In the genomic region with DNA sequence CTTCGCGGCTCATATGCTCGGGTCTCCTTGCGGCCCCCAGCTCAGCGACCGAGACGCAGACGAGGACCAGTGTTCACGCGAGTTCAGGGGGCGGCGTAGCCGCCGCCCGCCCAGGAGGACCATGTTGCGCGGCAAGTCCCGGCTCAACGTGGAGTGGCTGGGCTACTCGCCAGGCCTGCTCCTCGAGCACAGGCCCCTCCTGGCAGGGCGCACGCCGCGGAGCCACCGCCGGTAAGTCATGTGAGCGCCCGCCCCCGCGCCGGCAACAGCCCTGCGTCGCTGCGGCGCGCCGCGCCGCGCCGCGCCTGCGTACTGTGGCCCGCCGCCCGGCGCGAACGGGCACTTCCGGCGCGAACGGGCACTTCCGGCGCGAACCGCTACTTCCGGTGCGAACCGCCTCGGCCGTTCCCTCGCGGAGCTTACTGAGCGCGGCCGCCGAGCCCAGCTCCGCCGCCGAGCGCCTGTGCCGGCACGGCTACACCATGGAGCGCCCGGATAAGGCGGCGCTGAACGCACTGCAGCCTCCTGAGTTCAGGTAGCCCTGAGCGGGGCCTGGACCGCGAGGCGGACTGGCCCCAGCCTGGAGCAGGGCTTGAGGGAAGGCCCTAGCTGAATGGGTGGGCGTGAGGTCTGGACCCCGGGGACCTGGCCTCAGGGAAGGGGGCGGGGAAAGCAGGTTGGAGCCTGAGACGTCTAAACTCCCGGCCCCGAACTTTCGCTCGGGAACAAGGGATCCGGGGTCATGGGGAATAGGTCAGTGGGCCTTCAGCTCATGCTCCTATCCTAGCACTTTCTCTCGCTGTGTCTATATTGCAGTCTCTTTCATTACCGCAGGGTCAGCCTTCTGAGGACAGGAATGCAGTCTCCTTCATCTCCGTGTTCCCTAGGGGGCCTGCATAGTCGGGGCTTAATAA, we compare ENCODE assay signal across 8 cellular contexts. TPM values are rescaled to one million over a fixed set of nuclear protein-coding genes. Genes with fewer than 3 reads are reported as not detected.
DNase-seq lines count a peak whose midpoint lies in the region; ATAC-seq and TF ChIP-seq lines count a peak whose summit lies in the region.

A gene with protein sequence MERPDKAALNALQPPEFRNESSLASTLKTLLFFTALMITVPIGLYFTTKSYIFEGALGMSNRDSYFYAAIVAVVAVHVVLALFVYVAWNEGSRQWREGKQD (plus strand): TSS at position 380 of the 914 bp plus-strand sequence. CDS start 103 bp downstream, at position 483.

- H3K4me2 ChIP-seq in BLaER1 treated with 17β-estradiol and CSF1 and Interleukin-3, amounts not matched to agents 10 nM and 100 nM: peak within 1 kb of the TSS; percentile 58 to 77 (median 71)

- peaks cover 12 to 78% (median 57%) of the 10 kb centered on the region in 11 experiments for H3K27me3 ChIP-seq in BLaER1 treated with 17β-estradiol and CSF1 and Interleukin-3, amounts not matched to agents 10 nM and 100 nM

- DNase-seq in GM19240 (ENCODE audit: insufficient read length, low spot score) (peak; percentile 29), NCI-H526 (lab: John Stamatoyannopoulos, UW) (peak; percentile 38 to 86), dermis microvascular lymphatic vessel endothelial cell (ENCODE audit: low read depth in 2 of 2) (peak; percentile 40 to 86), lower leg skin (ENCODE audit: low spot score in 2 of 2) (peak; percentile 69 to 95)
- DNase-seq in activated CD4-positive, alpha-beta T cell treated with anti-CD3 and anti-CD28 coated beads, Interleukin-2, amount 50 U/mL, for 4 hours: peak; percentile 71 to 76
- peak; percentile 80 to 83 for DNase-seq in stimulated activated CD4-positive, alpha-beta T cell treated with anti-CD3 and anti-CD28 coated beads, Interleukin-4, amount 100 ng/mL, for 4 hours

- TF ChIP-seq POLR2A in lower leg skin (IDR thresholded peaks at IDR 0.05): no peak

- H3K27ac ChIP-seq in BLaER1 treated with 17β-estradiol and CSF1 and Interleukin-3, amounts not matched to agents 10 nM and 100 nM: peak within 1 kb of the TSS; percentile 92 to 96 (median 94)

- peaks cover 0 to 2% (median 0%) of the 10 kb centered on the region in 11 experiments; a peak in 1 of 22 replicates for H3K36me3 ChIP-seq in BLaER1 treated with 17β-estradiol and CSF1 and Interleukin-3, amounts not matched to agents 10 nM and 100 nM

- WGBS in lower leg skin, 2 donors: 0 to 30% methylated on average over 4 to 57 of the region's 97 CpGs

- peak; percentile 82 for ATAC-seq in HG03457 (IDR thresholded peaks at IDR 0.05; ENCODE audit: unreplicated experiment)

- H3K9ac ChIP-seq in BLaER1 treated with 17β-estradiol and CSF1 and Interleukin-3, amounts not matched to agents 10 nM and 100 nM: peak within 1 kb of the TSS; percentile 88 to 97 (median 92)

- H3K4me1 ChIP-seq in BLaER1 treated with 17β-estradiol and CSF1 and Interleukin-3, amounts not matched to agents 10 nM and 100 nM: peaks cover 15 to 41% (median 23%) of the 10 kb centered on the region in 10 experiments; a peak in 19 of 20 replicates

- peak within 1 kb of the TSS; percentile 66 to 86 (median 76) for H3K4me3 ChIP-seq in BLaER1 treated with 17β-estradiol and CSF1 and Interleukin-3, amounts not matched to agents 10 nM and 100 nM
- H3K4me3 ChIP-seq in lower leg skin (ENCODE audit: low read depth, poor library complexity, severe bottlenecking): peak within 1 kb of the TSS; percentile 73

- no peak for TF ChIP-seq CTCF in lower leg skin (IDR thresholded peaks at IDR 0.05)

- intact Hi-C loops in lower leg skin (cut with DNase I; ENCODE audit: low total_unique reads): no loop called here

- H3K9me3 ChIP-seq in BLaER1 treated with 17β-estradiol and CSF1 and Interleukin-3, amounts not matched to agents 10 nM and 100 nM (replicated peaks in 1 of 11): peaks cover 0 to 8% (median 0%) of the 10 kb centered on the region in 11 experiments; a peak in 7 of 22 replicates

- peaks cover 18 to 36% (median 29%) of the 10 kb centered on the region in 11 experiments; a peak in 20 of 22 replicates for H4K20me1 ChIP-seq in BLaER1 treated with 17β-estradiol and CSF1 and Interleukin-3, amounts not matched to agents 10 nM and 100 nM

RNA-seq across cellular contexts. Expression of the gene that starts here (rescaled TPM):
- 49.8 and 50.7 TPM in 2 replicates for total RNA-seq in dermis microvascular lymphatic vessel endothelial cell
- total RNA-seq in lower leg skin: 10 to 100 TPM; 21.0 to 32.6 (median 29.7) TPM

Comparison
In these comparisons a context has a peak if more than half of its experiments do, and no peak if none do; other contexts are left out.
1. Peak in every context shown above with its lines: DNase-seq, ATAC-seq, H3K4me3 ChIP-seq and H3K27ac ChIP-seq.
2. DNase-seq: peak in every context shown above with its lines; median percentile 82 in lower leg skin; 82 in stimulated activated CD4-positive, alpha-beta T cell treated with anti-CD3 and anti-CD28 coated beads, Interleukin-4, amount 100 ng/mL, for 4 hours; 74 in activated CD4-positive, alpha-beta T cell treated with anti-CD3 and anti-CD28 coated beads, Interleukin-2, amount 50 U/mL, for 4 hours; 63 in dermis microvascular lymphatic vessel endothelial cell; 62 in NCI-H526; 29 in GM19240.